In the genomic region with DNA sequence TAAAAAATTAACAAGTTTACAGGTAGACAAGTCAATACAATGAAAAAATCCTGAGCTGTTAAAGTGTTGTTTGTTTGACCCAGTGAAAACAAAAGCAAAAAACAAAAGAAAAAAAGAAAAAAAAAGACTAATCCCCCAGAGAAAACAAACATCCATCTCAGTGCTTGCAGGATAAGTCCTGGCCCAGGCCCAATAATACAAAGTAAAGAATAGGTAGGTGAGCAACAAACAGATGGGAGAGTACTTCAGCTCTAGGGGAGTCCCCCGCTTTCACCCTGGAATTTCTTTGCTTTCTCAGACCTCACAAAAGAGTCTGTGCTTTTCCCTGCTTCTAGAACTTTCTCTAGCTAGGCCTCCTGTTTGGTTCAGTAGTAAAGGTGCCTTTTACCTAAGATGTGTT, we compare ENCODE assay signal across 28 cellular contexts.
DNase-seq lines count a peak whose midpoint lies in the region; ATAC-seq, FAIRE-seq and TF ChIP-seq lines count a peak whose summit lies in the region.
"Had no signal": no experiment of that assay in that cellular context is flagged by ENCODE, and none has a peak within 500 bp of the region (broad histone marks: within the 10 kb centered on the region; RNA-seq: fewer than 3 reads in every experiment).

No MANE protein-coding gene starts in this region.

- H3K9ac ChIP-seq in GM23248 (peak overlapping the region; percentile 41; the same call in 1 of the 2 replicates), astrocyte (ENCODE audit: low read length) (no peak overlapping the region), mesenchymal stem cell (ENCODE audit: low read length) (peak overlapping the region; percentile 35)

- H3K4me3 Mint-ChIP-seq in astrocyte (ENCODE audit: unreplicated experiment): no peak overlapping the region
- H3K4me3 Mint-ChIP-seq: activated naive CD8-positive, alpha-beta T cell treated with anti-CD3 and anti-CD28 coated beads, Interleukin-2, amount 50 U/mL, for 24 hours; activated T-cell treated with anti-CD3 and anti-CD28 coated beads, Interleukin-2, amount 50 U/mL, for 4 hours; stimulated activated memory B cell treated with anti-CD40 and anti-IgM and Interleukin-4, amounts not matched to agents 10 μg/mL and 1 μg/mL and 100 μg/mL, for 72 hours had no signal

- H3K4me2 ChIP-seq in A549 (peak overlapping the region; percentile 51), GM23248 (ENCODE audit: unreplicated experiment) (peak overlapping the region; percentile 35), astrocyte (ENCODE audit: low read length) (no peak overlapping the region), mesenchymal stem cell (ENCODE audit: low read length, poor library complexity, severe bottlenecking) (no peak overlapping the region)

- no peak for DNase-seq in A549 (ENCODE audit: low read depth in 1 of 2, low spot score in 1 of 2)
- DNase-seq in GM23248: peak; percentile 27
- no peak for DNase-seq in astrocyte (ENCODE audit: low read depth)
- DNase-seq in mesenchymal stem cell: no peak
- DNase-seq in RWPE1 (ENCODE audit: low spot score): no peak
- DNase-seq in NCI-H1436 treated with DMSO at 0.1 percent for 48 hours (lab: John Stamatoyannopoulos, UW): no peak
- no peak for DNase-seq in NCI-H2196 (lab: John Stamatoyannopoulos, UW; ENCODE audit: unreplicated experiment)
- DNase-seq: activated CD4-positive, alpha-beta T cell treated with anti-CD3 and anti-CD28 coated beads for 4 hours; activated gamma-delta T cell treated with Interleukin-2 at 50 U/mL for 16 hours; activated naive CD8-positive, alpha-beta T cell treated with anti-CD3 and anti-CD28 coated beads, Interleukin-2, amount 50 U/mL, for 24 hours; activated T-cell treated with anti-CD3 and anti-CD28 coated beads, Interleukin-2, amount 50 U/mL, for 4 hours; C1 segment of cervical spinal cord; cerebellar nuclear complex; COR-L47; DMS79 treated with DMSO at 0.1 percent for 48 hours; islet precursor cell; Kasumi-1; NCI-H1694; NCI-H526; sigmoid colon; stimulated activated CD4-positive, alpha-beta T cell treated with anti-CD3 and anti-CD28 coated beads, Interleukin-4, amount 100 ng/mL, for 4 hours; T-helper 2 cell had no signal

- CTCF ChIA-PET in A549 (lab: Yijun Ruan, JAX): interaction anchor here (1.2 to 32.3 kb wide), 7 partner anchors 9 to 413 kb away, joined by 3 to 840 read pairs (median 14); no protein-coding TSS in a partner anchor
- CTCF ChIA-PET in RWPE1 (lab: Yijun Ruan, JAX): interaction anchor here (0.5 to 1.4 kb wide), 6 partner anchors 10 to 282 kb away, joined by 3 to 10 read pairs (median 4); no protein-coding TSS in a partner anchor

- H3K9me3 Mint-ChIP-seq in astrocyte (ENCODE audit: unreplicated experiment): peaks cover 2% of the 10 kb centered on the region
- H3K9me3 Mint-ChIP-seq: activated naive CD8-positive, alpha-beta T cell treated with anti-CD3 and anti-CD28 coated beads, Interleukin-2, amount 50 U/mL, for 24 hours; activated T-cell treated with anti-CD3 and anti-CD28 coated beads, Interleukin-2, amount 50 U/mL, for 4 hours; stimulated activated memory B cell treated with anti-CD40 and anti-IgM and Interleukin-4, amounts not matched to agents 10 μg/mL and 1 μg/mL and 100 μg/mL, for 72 hours had no signal

- H3K9me3 ChIP-seq in A549 (no peaks in the 10 kb centered on the region), GM23248 (ENCODE audit: low read depth) (no peaks in the 10 kb centered on the region), astrocyte (ENCODE audit: insufficient read depth, low read depth, low read length) (no peaks in the 10 kb centered on the region), mesenchymal stem cell (ENCODE audit: control insufficient read depth, low read length) (no peaks in the 10 kb centered on the region)
- H3K9me3 ChIP-seq: sigmoid colon, vagina had no signal

- peak overlapping the region; percentile 69 for H2AFZ ChIP-seq in GM23248
- H2AFZ ChIP-seq in astrocyte (ENCODE audit: low read depth, low read length): no peak overlapping the region
- H2AFZ ChIP-seq in mesenchymal stem cell (ENCODE audit: low read depth, low read length): no peak overlapping the region

- H3K27me3 ChIP-seq in GM23248 (replicated peaks; ENCODE audit: insufficient read depth) (no peaks in the 10 kb centered on the region), astrocyte (ENCODE audit: insufficient read depth, low read length) (no peaks in the 10 kb centered on the region), mesenchymal stem cell (ENCODE audit: control insufficient read depth in 1 of 2, insufficient read depth in 1 of 2, low read length in 2 of 2) (no peaks in the 10 kb centered on the region)
- H3K27me3 ChIP-seq: sigmoid colon, vagina had no signal

- H3K79me2 ChIP-seq in GM23248 (ENCODE audit: insufficient read depth) (no peaks in the 10 kb centered on the region), astrocyte (ENCODE audit: insufficient read depth, low read length) (no peaks in the 10 kb centered on the region)

- H3K27ac Mint-ChIP-seq in astrocyte (ENCODE audit: unreplicated experiment): no peak overlapping the region
- H3K27ac Mint-ChIP-seq: activated naive CD8-positive, alpha-beta T cell treated with anti-CD3 and anti-CD28 coated beads, Interleukin-2, amount 50 U/mL, for 24 hours; stimulated activated memory B cell treated with anti-CD40 and anti-IgM and Interleukin-4, amounts not matched to agents 10 μg/mL and 1 μg/mL and 100 μg/mL, for 72 hours had no signal

- peak overlapping the region; percentile 24 to 65; a peak in 5 of 6 replicates for H3K27ac ChIP-seq in A549
- H3K27ac ChIP-seq in GM23248: peak overlapping the region; percentile 53
- peak overlapping the region; percentile 1 for H3K27ac ChIP-seq in astrocyte (ENCODE audit: low read depth, low read length)
- H3K27ac ChIP-seq in mesenchymal stem cell (ENCODE audit: low read length, poor library complexity, severe bottlenecking): no peak overlapping the region
- H3K27ac ChIP-seq in RWPE1: no peak overlapping the region
- H3K27ac ChIP-seq: SK-N-MC, vagina had no signal

- H3K4me1 Mint-ChIP-seq in astrocyte (ENCODE audit: low read depth, unreplicated experiment): peaks cover 14% of the 10 kb centered on the region
- H3K4me1 Mint-ChIP-seq: activated naive CD8-positive, alpha-beta T cell treated with anti-CD3 and anti-CD28 coated beads, Interleukin-2, amount 50 U/mL, for 24 hours; stimulated activated memory B cell treated with anti-CD40 and anti-IgM and Interleukin-4, amounts not matched to agents 10 μg/mL and 1 μg/mL and 100 μg/mL, for 72 hours had no signal

- H3K4me1 ChIP-seq in A549 (peaks cover 20% of the 10 kb centered on the region), GM23248 (ENCODE audit: insufficient read depth) (peaks cover 54% of the 10 kb centered on the region), astrocyte (ENCODE audit: insufficient read depth, low read length) (peaks cover 16% of the 10 kb centered on the region), mesenchymal stem cell (ENCODE audit: control insufficient read depth, insufficient read depth, low read depth, low read length) (peaks cover 21% of the 10 kb centered on the region)

- peaks cover 5% of the 10 kb centered on the region for H3K79me1 ChIP-seq in mesenchymal stem cell (replicated peaks; ENCODE audit: low read length, poor library complexity, severe bottlenecking)

- no peak overlapping the region for H3K4ac ChIP-seq in mesenchymal stem cell (ENCODE audit: low read depth in 1 of 2, low read length in 2 of 2)

- no peak overlapping the region for H2BK120ac ChIP-seq in mesenchymal stem cell (ENCODE audit: low read depth, low read length)

- TF ChIP-seq CTCF in A549 (IDR thresholded peaks at IDR 0.05): no peak
- TF ChIP-seq CTCF in astrocyte (IDR thresholded peaks at IDR 0.05; ENCODE audit: insufficient read depth, low read depth, low read length): no peak
- no peak for TF ChIP-seq CTCF in RWPE1 (conservative IDR thresholded peaks at IDR 0.05; ENCODE audit: low read depth)

- no peak for FAIRE-seq in A549 (lab: Jason Lieb, UNC)
- FAIRE-seq in astrocyte (lab: Jason Lieb, UNC): no peak
- FAIRE-seq: HepG2 had no signal

- no peak overlapping the region for H3K23ac ChIP-seq in mesenchymal stem cell (ENCODE audit: low read length in 2 of 2)

- H2BK5ac ChIP-seq in mesenchymal stem cell (ENCODE audit: low read depth, low read length, poor library complexity, severe bottlenecking): no peak overlapping the region

- WGBS in A549 (ENCODE audit: missing lambda C conversion rate): 88% methylated on average over 1 of the region's 1 CpG
- 89 to 100% methylated on average over 1 of the region's 1 CpG for WGBS in GM23248 (ENCODE audit: low coverage in 1 of 2, low lambda C conversion rate in 2 of 2, missing lambda C conversion rate in 2 of 2), 2 experiments
- WGBS in mesenchymal stem cell: 100% methylated on average over 1 of the region's 1 CpG

- peak overlapping the region; percentile 35 for H2AK5ac ChIP-seq in mesenchymal stem cell (ENCODE audit: low read length, severe bottlenecking)

- no peak overlapping the region for H2BK12ac ChIP-seq in mesenchymal stem cell (ENCODE audit: low read length in 2 of 2)

- H3K4me3 ChIP-seq in A549: no peak overlapping the region
- no peak overlapping the region for H3K4me3 ChIP-seq in GM23248
- no peak overlapping the region for H3K4me3 ChIP-seq in astrocyte (ENCODE audit: insufficient read depth, low read depth, low read length)
- no peak overlapping the region for H3K4me3 ChIP-seq in mesenchymal stem cell (ENCODE audit: insufficient read depth in 1 of 2, low read depth in 1 of 2, low read length in 2 of 2)
- H3K4me3 ChIP-seq: lung, sigmoid colon, SK-N-MC, vagina had no signal

- in situ Hi-C loops in GM23248 (cut with MboI): no loop called here

- H2BK15ac ChIP-seq in mesenchymal stem cell (ENCODE audit: low read depth, poor library complexity, severe bottlenecking): no peak overlapping the region

- H3K14ac ChIP-seq in mesenchymal stem cell (ENCODE audit: low read length in 2 of 2): no peak overlapping the region

- H4K8ac ChIP-seq in mesenchymal stem cell (ENCODE audit: low read length): no peak overlapping the region

- TF ChIP-seq EP300 in A549 (IDR thresholded peaks at IDR 0.05): no peak

- H4K91ac ChIP-seq in mesenchymal stem cell (ENCODE audit: low read length): no peak overlapping the region

- ATAC-seq in A549 (no peak), GM18873 (IDR thresholded peaks at IDR 0.05; ENCODE audit: low FRiP score, unreplicated experiment) (no peak)
- ATAC-seq: activated naive CD8-positive, alpha-beta T cell treated with anti-CD3 and anti-CD28 coated beads, Interleukin-2, amount 50 U/mL, for 24 hours; activated T-cell treated with anti-CD3 and anti-CD28 coated beads, Interleukin-2, amount 50 U/mL, for 4 hours; HepG2; stimulated activated memory B cell treated with anti-CD40 and anti-IgM and Interleukin-4, amounts not matched to agents 10 μg/mL and 1 μg/mL and 100 μg/mL, for 72 hours had no signal

- no peak for TF ChIP-seq RAD21 in A549 (conservative IDR thresholded peaks at IDR 0.05 in 1 of 2, IDR thresholded peaks at IDR 0.05 in 1 of 2)

- H3K18ac ChIP-seq in mesenchymal stem cell (ENCODE audit: low read depth in 1 of 2, low read length in 2 of 2): no peak overlapping the region

- no peaks in the 10 kb centered on the region for H3K36me3 Mint-ChIP-seq in astrocyte (ENCODE audit: low read depth, unreplicated experiment)
- H3K36me3 Mint-ChIP-seq: stimulated activated memory B cell treated with anti-CD40 and anti-IgM and Interleukin-4, amounts not matched to agents 10 μg/mL and 1 μg/mL and 100 μg/mL, for 72 hours had no signal

- H4K20me1 ChIP-seq in GM23248 (ENCODE audit: insufficient read depth) (no peaks in the 10 kb centered on the region), astrocyte (ENCODE audit: insufficient read depth, low read length) (no peaks in the 10 kb centered on the region)

- POLR2A ChIA-PET in A549 (lab: Yijun Ruan, JAX): interaction anchor here (1.3 kb wide), 1 partner anchor 187 kb away, joined by 3 read pairs; the partner anchor contains the start of gene ARHGAP29
- POLR2A ChIA-PET in RWPE1 (lab: Yijun Ruan, JAX; ENCODE audit: low non-redundant PET): no interaction called here

- peaks cover 25% of the 10 kb centered on the region for H3F3A ChIP-seq in GM23248 (ENCODE audit: insufficient read depth)

- no peaks in the 10 kb centered on the region for H3K27me3 Mint-ChIP-seq in astrocyte (ENCODE audit: low read depth, unreplicated experiment)

- no peaks in the 10 kb centered on the region for H3K9me2 ChIP-seq in GM23248 (ENCODE audit: insufficient read depth)

- no peak for TF ChIP-seq POLR2A in A549 (IDR thresholded peaks at IDR 0.05; ENCODE audit: low read length)

- H3K36me3 ChIP-seq in GM23248 (ENCODE audit: low read depth): no peaks in the 10 kb centered on the region
- H3K36me3 ChIP-seq in astrocyte (ENCODE audit: insufficient read depth, low read length): no peaks in the 10 kb centered on the region
- no peaks in the 10 kb centered on the region for H3K36me3 ChIP-seq in mesenchymal stem cell (ENCODE audit: control insufficient read depth in 1 of 2, insufficient read depth in 2 of 2, low read depth in 1 of 2, low read length in 2 of 2)
- H3K36me3 ChIP-seq: sigmoid colon, vagina had no signal

Comparison
In these comparisons a context has a peak if more than half of its experiments do, and no peak if none do; other contexts are left out.
1. H3K27ac ChIP-seq: peak in A549 (2 of 2), GM23248 (single experiment) and astrocyte (single experiment); none in mesenchymal stem cell (single experiment) and RWPE1 (single experiment).
2. H3K4me2 ChIP-seq: peak in A549 (single experiment) and GM23248 (single experiment); none in astrocyte (single experiment) and mesenchymal stem cell (single experiment).